In the genomic region with DNA sequence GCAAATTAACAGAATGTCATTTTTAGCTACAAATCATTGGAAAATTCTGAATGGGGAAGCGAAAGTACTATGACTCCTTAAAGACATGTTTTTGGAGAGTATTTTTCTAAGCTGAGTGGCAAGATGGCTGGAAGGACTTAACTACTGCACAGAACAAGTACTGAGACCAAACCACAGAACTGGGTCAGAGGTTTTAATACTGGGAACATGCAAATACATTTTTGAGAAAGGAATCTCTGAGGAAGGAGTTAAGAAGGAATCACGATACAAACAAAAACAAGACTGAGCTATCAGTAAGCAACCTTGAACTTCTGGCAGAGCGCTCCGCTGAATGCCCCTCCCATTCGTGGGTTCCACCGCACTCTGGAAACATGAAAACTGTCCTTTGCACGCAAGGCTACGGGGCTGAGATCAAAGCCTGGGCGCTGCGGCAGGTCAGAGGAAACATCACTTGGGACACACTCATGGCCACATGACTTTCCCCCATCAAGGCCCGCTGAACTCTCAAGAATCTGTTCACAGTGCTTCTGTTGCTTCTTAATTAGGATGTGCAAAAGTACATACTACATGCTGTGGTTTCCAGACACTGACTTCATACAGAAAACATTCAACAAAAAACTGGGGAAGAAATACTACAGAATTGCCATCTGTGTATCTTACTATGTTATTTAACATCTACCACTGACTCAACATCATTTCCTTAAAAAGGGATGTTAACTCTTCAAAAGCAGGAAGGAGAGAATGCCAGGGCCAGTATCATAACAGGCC, we compare ENCODE assay signal across 1 cellular context.
TF ChIP-seq lines count a peak whose summit lies in the region.

No MANE protein-coding gene starts in this region.

TF ChIP-seq in K562, 482 proteins besides CTCF, POLR2A, EP300 and RAD21:
- peak in 1 of 3 experiments; percentile 17 for TF ChIP-seq YY1 (IDR thresholded peaks at IDR 0.05; ENCODE audit: borderline replicate concordance in 1 of 3, control insufficient read depth in 1 of 3, extremely low read depth in 1 of 3, insufficient read depth in 3 of 3, insufficient read length in 1 of 3, insufficient replicate concordance in 2 of 3, low read depth in 1 of 3, low read length in 2 of 3)
- TF ChIP-seq DDX20 (tag; IDR thresholded peaks at IDR 0.05; ENCODE audit: low read depth) = no peak
- TF ChIP-seq RBBP5 (IDR thresholded peaks at IDR 0.05; ENCODE audit: borderline replicate concordance, insufficient read depth, low read length, poor library complexity, severe bottlenecking) = peak; percentile 52
